Comparison of ENCODE assay signal across 2 cellular contexts in the genomic region with DNA sequence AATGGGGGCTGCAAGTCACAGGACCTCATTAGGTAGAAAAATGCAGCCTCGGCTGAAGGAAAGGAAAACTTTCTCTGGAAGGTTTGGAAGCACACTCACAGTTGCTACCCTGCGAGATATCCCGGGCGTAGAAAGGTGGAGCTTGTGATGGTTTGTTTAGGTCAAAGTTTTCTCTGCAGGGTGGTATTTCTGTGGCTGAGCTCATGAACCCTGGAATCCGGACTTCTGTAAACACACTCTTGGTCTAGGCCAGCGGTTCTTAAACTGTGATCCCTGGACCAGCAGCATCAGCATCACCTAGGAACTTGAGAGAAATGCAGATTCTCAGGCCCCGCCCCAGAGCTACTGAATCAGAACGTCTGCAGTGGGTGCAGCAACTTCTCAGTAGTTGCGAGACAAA.
TF ChIP-seq lines count a peak whose summit lies in the region.

No MANE protein-coding gene starts in this region.

TF ChIP-seq in GM23338, 12 proteins besides CTCF, POLR2A, EP300 and RAD21 (continues in another document):
- TF ChIP-seq JUNB (IDR thresholded peaks at IDR 0.05; ENCODE audit: unreplicated experiment) (no peak), EZH2phosphoT487 (IDR thresholded peaks at IDR 0.05; ENCODE audit: unreplicated experiment) (no peak), ZNF331 (CRISPR knock-in tag; IDR thresholded peaks at IDR 0.05; ENCODE audit: low read depth) (no peak), POLR2AphosphoS5 (IDR thresholded peaks at IDR 0.05; ENCODE audit: low read depth) (no peak), STAT1 (IDR thresholded peaks at IDR 0.05; ENCODE audit: unreplicated experiment) (no peak), CREB1 (CRISPR knock-in tag; IDR thresholded peaks at IDR 0.05; ENCODE audit: low read depth) (no peak), EZH2 (IDR thresholded peaks at IDR 0.05; ENCODE audit: low read depth, unreplicated experiment) (no peak), NANOG (IDR thresholded peaks at IDR 0.05; ENCODE audit: borderline replicate concordance) (no peak), ZNF114 (CRISPR knock-in tag; IDR thresholded peaks at IDR 0.05) (no peak)
- TF ChIP-seq, protein P1, sequence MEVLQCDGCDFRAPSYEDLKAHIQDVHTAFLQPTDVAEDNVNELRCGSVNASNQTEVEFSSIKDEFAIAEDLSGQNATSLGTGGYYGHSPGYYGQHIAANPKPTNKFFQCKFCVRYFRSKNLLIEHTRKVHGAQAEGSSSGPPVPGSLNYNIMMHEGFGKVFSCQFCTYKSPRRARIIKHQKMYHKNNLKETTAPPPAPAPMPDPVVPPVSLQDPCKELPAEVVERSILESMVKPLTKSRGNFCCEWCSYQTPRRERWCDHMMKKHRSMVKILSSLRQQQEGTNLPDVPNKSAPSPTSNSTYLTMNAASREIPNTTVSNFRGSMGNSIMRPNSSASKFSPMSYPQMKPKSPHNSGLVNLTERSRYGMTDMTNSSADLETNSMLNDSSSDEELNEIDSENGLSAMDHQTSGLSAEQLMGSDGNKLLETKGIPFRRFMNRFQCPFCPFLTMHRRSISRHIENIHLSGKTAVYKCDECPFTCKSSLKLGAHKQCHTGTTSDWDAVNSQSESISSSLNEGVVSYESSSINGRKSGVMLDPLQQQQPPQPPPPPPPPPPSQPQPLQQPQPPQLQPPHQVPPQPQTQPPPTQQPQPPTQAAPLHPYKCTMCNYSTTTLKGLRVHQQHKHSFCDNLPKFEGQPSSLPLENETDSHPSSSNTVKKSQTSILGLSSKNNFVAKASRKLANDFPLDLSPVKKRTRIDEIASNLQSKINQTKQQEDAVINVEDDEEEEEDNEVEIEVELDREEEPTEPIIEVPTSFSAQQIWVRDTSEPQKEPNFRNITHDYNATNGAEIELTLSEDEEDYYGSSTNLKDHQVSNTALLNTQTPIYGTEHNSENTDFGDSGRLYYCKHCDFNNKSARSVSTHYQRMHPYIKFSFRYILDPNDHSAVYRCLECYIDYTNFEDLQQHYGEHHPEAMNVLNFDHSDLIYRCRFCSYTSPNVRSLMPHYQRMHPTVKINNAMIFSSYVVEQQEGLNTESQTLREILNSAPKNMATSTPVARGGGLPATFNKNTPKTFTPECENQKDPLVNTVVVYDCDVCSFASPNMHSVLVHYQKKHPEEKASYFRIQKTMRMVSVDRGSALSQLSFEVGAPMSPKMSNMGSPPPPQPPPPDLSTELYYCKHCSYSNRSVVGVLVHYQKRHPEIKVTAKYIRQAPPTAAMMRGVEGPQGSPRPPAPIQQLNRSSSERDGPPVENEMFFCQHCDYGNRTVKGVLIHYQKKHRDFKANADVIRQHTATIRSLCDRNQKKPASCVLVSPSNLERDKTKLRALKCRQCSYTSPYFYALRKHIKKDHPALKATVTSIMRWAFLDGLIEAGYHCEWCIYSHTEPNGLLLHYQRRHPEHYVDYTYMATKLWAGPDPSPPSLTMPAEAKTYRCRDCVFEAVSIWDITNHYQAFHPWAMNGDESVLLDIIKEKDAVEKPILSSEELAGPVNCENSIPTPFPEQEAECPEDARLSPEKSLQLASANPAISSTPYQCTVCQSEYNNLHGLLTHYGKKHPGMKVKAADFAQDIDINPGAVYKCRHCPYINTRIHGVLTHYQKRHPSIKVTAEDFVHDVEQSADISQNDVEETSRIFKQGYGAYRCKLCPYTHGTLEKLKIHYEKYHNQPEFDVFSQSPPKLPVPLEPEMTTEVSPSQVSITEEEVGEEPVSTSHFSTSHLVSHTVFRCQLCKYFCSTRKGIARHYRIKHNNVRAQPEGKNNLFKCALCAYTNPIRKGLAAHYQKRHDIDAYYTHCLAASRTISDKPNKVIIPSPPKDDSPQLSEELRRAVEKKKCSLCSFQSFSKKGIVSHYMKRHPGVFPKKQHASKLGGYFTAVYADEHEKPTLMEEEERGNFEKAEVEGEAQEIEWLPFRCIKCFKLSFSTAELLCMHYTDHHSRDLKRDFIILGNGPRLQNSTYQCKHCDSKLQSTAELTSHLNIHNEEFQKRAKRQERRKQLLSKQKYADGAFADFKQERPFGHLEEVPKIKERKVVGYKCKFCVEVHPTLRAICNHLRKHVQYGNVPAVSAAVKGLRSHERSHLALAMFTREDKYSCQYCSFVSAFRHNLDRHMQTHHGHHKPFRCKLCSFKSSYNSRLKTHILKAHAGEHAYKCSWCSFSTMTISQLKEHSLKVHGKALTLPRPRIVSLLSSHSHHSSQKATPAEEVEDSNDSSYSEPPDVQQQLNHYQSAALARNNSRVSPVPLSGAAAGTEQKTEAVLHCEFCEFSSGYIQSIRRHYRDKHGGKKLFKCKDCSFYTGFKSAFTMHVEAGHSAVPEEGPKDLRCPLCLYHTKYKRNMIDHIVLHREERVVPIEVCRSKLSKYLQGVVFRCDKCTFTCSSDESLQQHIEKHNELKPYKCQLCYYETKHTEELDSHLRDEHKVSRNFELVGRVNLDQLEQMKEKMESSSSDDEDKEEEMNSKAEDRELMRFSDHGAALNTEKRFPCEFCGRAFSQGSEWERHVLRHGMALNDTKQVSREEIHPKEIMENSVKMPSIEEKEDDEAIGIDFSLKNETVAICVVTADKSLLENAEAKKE (CRISPR knock-in tag; IDR thresholded peaks at IDR 0.05) = no peak
- TF ChIP-seq, protein P2, sequence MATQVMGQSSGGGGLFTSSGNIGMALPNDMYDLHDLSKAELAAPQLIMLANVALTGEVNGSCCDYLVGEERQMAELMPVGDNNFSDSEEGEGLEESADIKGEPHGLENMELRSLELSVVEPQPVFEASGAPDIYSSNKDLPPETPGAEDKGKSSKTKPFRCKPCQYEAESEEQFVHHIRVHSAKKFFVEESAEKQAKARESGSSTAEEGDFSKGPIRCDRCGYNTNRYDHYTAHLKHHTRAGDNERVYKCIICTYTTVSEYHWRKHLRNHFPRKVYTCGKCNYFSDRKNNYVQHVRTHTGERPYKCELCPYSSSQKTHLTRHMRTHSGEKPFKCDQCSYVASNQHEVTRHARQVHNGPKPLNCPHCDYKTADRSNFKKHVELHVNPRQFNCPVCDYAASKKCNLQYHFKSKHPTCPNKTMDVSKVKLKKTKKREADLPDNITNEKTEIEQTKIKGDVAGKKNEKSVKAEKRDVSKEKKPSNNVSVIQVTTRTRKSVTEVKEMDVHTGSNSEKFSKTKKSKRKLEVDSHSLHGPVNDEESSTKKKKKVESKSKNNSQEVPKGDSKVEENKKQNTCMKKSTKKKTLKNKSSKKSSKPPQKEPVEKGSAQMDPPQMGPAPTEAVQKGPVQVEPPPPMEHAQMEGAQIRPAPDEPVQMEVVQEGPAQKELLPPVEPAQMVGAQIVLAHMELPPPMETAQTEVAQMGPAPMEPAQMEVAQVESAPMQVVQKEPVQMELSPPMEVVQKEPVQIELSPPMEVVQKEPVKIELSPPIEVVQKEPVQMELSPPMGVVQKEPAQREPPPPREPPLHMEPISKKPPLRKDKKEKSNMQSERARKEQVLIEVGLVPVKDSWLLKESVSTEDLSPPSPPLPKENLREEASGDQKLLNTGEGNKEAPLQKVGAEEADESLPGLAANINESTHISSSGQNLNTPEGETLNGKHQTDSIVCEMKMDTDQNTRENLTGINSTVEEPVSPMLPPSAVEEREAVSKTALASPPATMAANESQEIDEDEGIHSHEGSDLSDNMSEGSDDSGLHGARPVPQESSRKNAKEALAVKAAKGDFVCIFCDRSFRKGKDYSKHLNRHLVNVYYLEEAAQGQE (IDR thresholded peaks at IDR 0.05; ENCODE audit: unreplicated experiment) = no peak

TF ChIP-seq in HepG2, 621 proteins besides CTCF, POLR2A, EP300 and RAD21:
- peak; percentile 38 for TF ChIP-seq TEAD3 (CRISPR knock-in tag; optimal IDR thresholded peaks at IDR 0.05; ENCODE audit: borderline replicate concordance)
- TF ChIP-seq SP1 (IDR thresholded peaks at IDR 0.05) = no peak
- TF ChIP-seq SP1 (CRISPR knock-in tag; IDR thresholded peaks at IDR 0.05) = no peak
- TF ChIP-seq ZSCAN29 (CRISPR knock-in tag; conservative IDR thresholded peaks at IDR 0.05) = no peak
- TF ChIP-seq IKZF4 (CRISPR knock-in tag; IDR thresholded peaks at IDR 0.05; ENCODE audit: borderline replicate concordance, low read depth, not compliant biosample characterization) = no peak
- TF ChIP-seq HNF4A (CRISPR knock-in tag; IDR thresholded peaks at IDR 0.05) = peak; percentile 39
- TF ChIP-seq, protein P3, sequence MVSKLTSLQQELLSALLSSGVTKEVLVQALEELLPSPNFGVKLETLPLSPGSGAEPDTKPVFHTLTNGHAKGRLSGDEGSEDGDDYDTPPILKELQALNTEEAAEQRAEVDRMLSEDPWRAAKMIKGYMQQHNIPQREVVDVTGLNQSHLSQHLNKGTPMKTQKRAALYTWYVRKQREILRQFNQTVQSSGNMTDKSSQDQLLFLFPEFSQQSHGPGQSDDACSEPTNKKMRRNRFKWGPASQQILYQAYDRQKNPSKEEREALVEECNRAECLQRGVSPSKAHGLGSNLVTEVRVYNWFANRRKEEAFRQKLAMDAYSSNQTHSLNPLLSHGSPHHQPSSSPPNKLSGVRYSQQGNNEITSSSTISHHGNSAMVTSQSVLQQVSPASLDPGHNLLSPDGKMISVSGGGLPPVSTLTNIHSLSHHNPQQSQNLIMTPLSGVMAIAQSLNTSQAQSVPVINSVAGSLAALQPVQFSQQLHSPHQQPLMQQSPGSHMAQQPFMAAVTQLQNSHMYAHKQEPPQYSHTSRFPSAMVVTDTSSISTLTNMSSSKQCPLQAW (CRISPR knock-in tag; IDR thresholded peaks at IDR 0.05) = no peak
- TF ChIP-seq, protein P4, sequence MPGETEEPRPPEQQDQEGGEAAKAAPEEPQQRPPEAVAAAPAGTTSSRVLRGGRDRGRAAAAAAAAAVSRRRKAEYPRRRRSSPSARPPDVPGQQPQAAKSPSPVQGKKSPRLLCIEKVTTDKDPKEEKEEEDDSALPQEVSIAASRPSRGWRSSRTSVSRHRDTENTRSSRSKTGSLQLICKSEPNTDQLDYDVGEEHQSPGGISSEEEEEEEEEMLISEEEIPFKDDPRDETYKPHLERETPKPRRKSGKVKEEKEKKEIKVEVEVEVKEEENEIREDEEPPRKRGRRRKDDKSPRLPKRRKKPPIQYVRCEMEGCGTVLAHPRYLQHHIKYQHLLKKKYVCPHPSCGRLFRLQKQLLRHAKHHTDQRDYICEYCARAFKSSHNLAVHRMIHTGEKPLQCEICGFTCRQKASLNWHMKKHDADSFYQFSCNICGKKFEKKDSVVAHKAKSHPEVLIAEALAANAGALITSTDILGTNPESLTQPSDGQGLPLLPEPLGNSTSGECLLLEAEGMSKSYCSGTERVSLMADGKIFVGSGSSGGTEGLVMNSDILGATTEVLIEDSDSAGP (CRISPR knock-in tag; IDR thresholded peaks at IDR 0.05; ENCODE audit: borderline replicate concordance) = no peak
- no peak for TF ChIP-seq TOE1 (CRISPR knock-in tag; IDR thresholded peaks at IDR 0.05)
